Comparison of ENCODE assay signal across 16 cellular contexts in genomic region chr6:15370730-15371129, GRCh38.
"Had no signal": no experiment of that assay in that cellular context is flagged by ENCODE, and none has a peak within 500 bp of the region (broad histone marks: within the 10 kb centered on the region; RNA-seq: fewer than 3 reads in every experiment).

No MANE protein-coding gene starts in this region.

- H3K27me3 ChIP-seq: colonic mucosa, neural progenitor cell, ovary had no signal

- H3K9me3 Mint-ChIP-seq: mesothelial cell of epicardium had no signal

- H3K27ac Mint-ChIP-seq: activated naive CD8-positive, alpha-beta T cell; mesothelial cell of epicardium; neural progenitor cell had no signal

- H3K36me3 ChIP-seq: colonic mucosa, neural progenitor cell, ovary, thoracic aorta had no signal

- H3K27me3 Mint-ChIP-seq: activated naive CD8-positive, alpha-beta T cell had no signal

- H3K36me3 Mint-ChIP-seq: mesothelial cell of epicardium had no signal

- H3K4me3 ChIP-seq: colonic mucosa, neural progenitor cell, ovary, thoracic aorta had no signal

- H3K9me3 ChIP-seq: colonic mucosa, ovary, thoracic aorta had no signal

- H3K4me3 Mint-ChIP-seq: activated naive CD8-positive, alpha-beta T cell; mesothelial cell of epicardium; neural progenitor cell had no signal

- DNase-seq: activated CD4-positive, alpha-beta T cell treated with anti-CD3 and anti-CD28 coated beads, Interleukin-2, amount 50 U/mL, for 48 hours; activated CD4-positive, CD25-positive, alpha-beta regulatory T cell treated with anti-CD3 and anti-CD28 coated beads, Interleukin-2, amount 50 U/mL, for 72 hours; activated gamma-delta T cell; activated T-cell treated with anti-CD3 and anti-CD28 coated beads, Interleukin-2, amount 50 U/mL, for 48 hours; amniotic stem cell; central memory CD4-positive, alpha-beta T cell; colonic mucosa; foreskin melanocyte; head of caudate nucleus; ovary; T-helper 9 cell had no signal

- ATAC-seq: sciatic nerve had no signal

- H3K27ac ChIP-seq: colonic mucosa, neural progenitor cell, ovary, thoracic aorta had no signal
